Comparison of ENCODE assay signal across 8 cellular contexts in the genomic region with DNA sequence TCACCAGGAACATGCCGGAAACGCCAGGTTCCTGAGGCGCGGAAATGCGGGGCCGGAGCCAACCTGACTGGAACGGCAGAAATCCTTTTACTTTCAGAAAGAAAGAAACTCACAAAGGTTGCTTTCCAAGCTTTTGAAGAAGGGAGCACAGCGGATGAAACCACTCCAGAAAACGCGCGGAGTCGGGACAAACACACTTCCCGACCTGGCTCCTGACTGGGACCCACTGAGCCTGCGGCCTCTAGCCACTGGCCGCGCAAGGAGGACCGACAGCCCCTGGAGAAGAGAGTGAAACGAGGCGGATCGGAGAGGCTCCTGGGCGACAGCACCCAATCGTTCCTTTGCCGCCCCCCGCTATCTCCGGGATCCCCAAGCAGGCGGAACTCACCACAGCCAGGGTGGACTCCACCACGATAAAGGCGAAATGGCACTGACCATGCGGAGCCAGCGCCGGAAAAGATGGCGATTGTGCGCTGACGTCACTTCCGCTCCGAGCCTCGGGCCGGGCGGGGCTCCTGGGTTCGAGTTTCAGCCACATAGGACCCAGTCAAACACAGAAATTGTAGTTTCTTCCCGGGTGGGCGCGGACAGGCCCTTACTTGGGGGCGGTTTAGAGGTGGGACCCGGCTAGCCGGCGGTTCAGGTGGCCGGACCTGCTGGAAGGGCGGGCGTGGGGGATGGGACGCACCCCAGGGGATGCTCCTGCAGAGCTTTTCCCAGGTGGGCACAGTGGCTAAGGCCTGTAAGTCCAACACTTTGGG. TPM values are rescaled to one million over a fixed set of nuclear protein-coding genes. Genes with fewer than 3 reads are reported as not detected.
DNase-seq lines count a peak whose midpoint lies in the region; ATAC-seq and TF ChIP-seq lines count a peak whose summit lies in the region.

A gene (minus strand): TSS at position 432 of the 761 bp plus-strand sequence. CDS start 16,407 bp downstream, outside the sequence.

- H3K27me3 Mint-ChIP-seq in activated CD4-positive, alpha-beta T cell treated with anti-CD3 and anti-CD28 coated beads, Interleukin-2, amount 10 ng/mL, durations not matched to agents 7 days and 5 days = peaks cover 2% of the 10 kb centered on the region

- CTCF ChIA-PET in activated CD4-positive, alpha-beta T cell treated with anti-CD3 and anti-CD28 coated beads, Interleukin-2, amount 10 ng/mL, durations not matched to agents 7 days and 5 days (lab: Charles Lee) = interaction anchor here (1.5 kb wide), 1 partner anchor 136 kb away, joined by 3 read pairs; no protein-coding TSS in a partner anchor

- POLR2A ChIA-PET in activated CD4-positive, alpha-beta T cell treated with anti-CD3 and anti-CD28 coated beads, Interleukin-2, amount 10 ng/mL, durations not matched to agents 7 days and 5 days (lab: Charles Lee) = no interaction called here

- H3K4me1 Mint-ChIP-seq in activated CD4-positive, alpha-beta T cell treated with anti-CD3 and anti-CD28 coated beads, Interleukin-2, amount 10 ng/mL, durations not matched to agents 7 days and 5 days = peaks cover 25% of the 10 kb centered on the region

- peak within 1 kb of the TSS; percentile 98 for H3K27ac Mint-ChIP-seq in activated CD4-positive, alpha-beta T cell treated with anti-CD3 and anti-CD28 coated beads, Interleukin-2, amount 10 ng/mL, durations not matched to agents 7 days and 5 days

- H3K36me3 Mint-ChIP-seq in activated CD4-positive, alpha-beta T cell treated with anti-CD3 and anti-CD28 coated beads, Interleukin-2, amount 10 ng/mL, durations not matched to agents 7 days and 5 days (ENCODE audit: low read depth) = peaks cover 44% of the 10 kb centered on the region

- H3K9me3 Mint-ChIP-seq in activated CD4-positive, alpha-beta T cell treated with anti-CD3 and anti-CD28 coated beads, Interleukin-2, amount 10 ng/mL, durations not matched to agents 7 days and 5 days = peaks cover 17% of the 10 kb centered on the region

- ATAC-seq in GM19023 (IDR thresholded peaks at IDR 0.05; ENCODE audit: unreplicated experiment) = peak; percentile 93
- ATAC-seq in HG03378 (IDR thresholded peaks at IDR 0.05; ENCODE audit: unreplicated experiment) = peak; percentile 81

- H3K4me3 ChIP-seq in AG09309 (ENCODE audit: control insufficient read depth, low read depth, low read length) = peak within 1 kb of the TSS; percentile 82
- H3K4me3 ChIP-seq in coronary artery = peak within 1 kb of the TSS; percentile 87

- DNase-seq in AG09309 (ENCODE audit: low read depth) = no peak
- DNase-seq in NCI-H524 (lab: John Stamatoyannopoulos, UW) = peak; percentile 75 to 87
- peak; percentile 84 for DNase-seq in activated CD4-positive, alpha-beta T cell treated with anti-CD3 and anti-CD28 coated beads, Interleukin-2, amount 10 ng/mL, durations not matched to agents 7 days and 5 days
- peak; percentile 88 for DNase-seq in coronary artery (ENCODE audit: low spot score)
- DNase-seq in left kidney (ENCODE audit: low read depth, low spot score) = peak; percentile 96
- peak; percentile 84 to 89 for DNase-seq in stimulated activated CD4-positive, alpha-beta T cell treated with anti-CD3 and anti-CD28 coated beads, Interleukin-2, amount 100 ng/mL, for 24 hours

- H3K27ac ChIP-seq in coronary artery = peak within 1 kb of the TSS; percentile 94 to 95

- TF ChIP-seq CTCF in AG09309 (IDR thresholded peaks at IDR 0.05; ENCODE audit: control insufficient read depth, insufficient read depth, low read depth, low read length, missing control alignments) = no peak
- TF ChIP-seq CTCF in coronary artery (IDR thresholded peaks at IDR 0.05) = no peak

- H3K4me3 Mint-ChIP-seq in activated CD4-positive, alpha-beta T cell treated with anti-CD3 and anti-CD28 coated beads, Interleukin-2, amount 10 ng/mL, durations not matched to agents 7 days and 5 days = peak within 1 kb of the TSS; percentile 94

RNA-seq across cellular contexts. Expression of the gene that starts here (rescaled TPM):
- total RNA-seq in activated CD4-positive, alpha-beta T cell treated with anti-CD3 and anti-CD28 coated beads, Interleukin-2, amount 10 ng/mL, durations not matched to agents 7 days and 5 days = 10 to 100 TPM; 52.0 to 52.2 TPM
